14 cellular contexts compared by ENCODE assay signal in the genomic region with DNA sequence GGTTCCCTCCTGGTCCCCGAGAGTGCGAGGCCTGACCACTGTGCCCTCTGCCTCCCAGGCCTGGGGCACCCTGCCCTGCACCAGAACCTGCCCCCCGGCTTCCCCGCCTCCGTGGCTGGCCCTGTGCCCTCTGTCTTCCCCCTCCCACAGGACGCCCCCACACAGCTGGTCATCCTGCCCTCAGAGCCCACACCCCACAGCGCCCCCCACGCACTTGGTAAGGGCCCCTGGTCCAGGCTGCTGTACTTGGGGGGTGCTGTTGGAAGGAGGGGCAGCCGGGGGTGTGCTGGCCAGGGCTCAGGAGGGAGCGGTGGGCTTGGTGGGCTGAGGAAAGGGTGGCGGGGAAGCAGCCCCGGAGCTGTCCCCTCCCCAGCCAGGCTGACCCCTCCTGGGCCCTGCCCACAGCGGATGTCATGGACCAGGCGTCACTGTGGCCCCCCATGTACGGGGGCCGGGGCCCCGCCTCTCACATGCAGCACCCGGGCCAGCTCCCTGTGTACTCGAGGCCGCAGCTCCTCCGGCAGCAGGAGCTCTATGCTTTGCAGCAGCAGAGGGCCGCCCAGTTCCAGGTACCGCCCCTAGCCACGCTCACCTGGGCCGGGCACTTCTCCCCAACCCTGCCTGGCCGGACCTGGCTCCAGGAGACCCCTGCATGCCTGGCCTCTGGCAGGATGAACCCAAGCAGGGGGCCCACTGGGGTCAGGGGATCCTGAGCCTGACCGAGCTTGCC. TPM values are rescaled to one million over a fixed set of nuclear protein-coding genes. Genes with fewer than 3 reads are reported as not detected.
DNase-seq lines count a peak whose midpoint lies in the region; ATAC-seq and TF ChIP-seq lines count a peak whose summit lies in the region.
"Had no signal": no experiment of that assay in that cellular context is flagged by ENCODE, and none has a peak within 500 bp of the region (broad histone marks: within the 10 kb centered on the region; RNA-seq: fewer than 3 reads in every experiment).

No MANE protein-coding gene starts in this region.

- H3K4me1 Mint-ChIP-seq in GM23338 = no peaks in the 10 kb centered on the region
- no peaks in the 10 kb centered on the region for H3K4me1 Mint-ChIP-seq in activated CD4-positive, alpha-beta T cell treated with anti-CD3 and anti-CD28 coated beads, Interleukin-2, amount 10 ng/mL, durations not matched to agents 24 days and 14 days
- H3K4me1 Mint-ChIP-seq: B cell; CD4-positive, alpha-beta memory T cell had no signal

- peaks cover 5% of the 10 kb centered on the region; the same call in 1 of the 2 replicates for H3K4me1 ChIP-seq in GM23338 (ENCODE audit: insufficient read depth)
- H3K4me1 ChIP-seq in HEK293 (ENCODE audit: control insufficient read depth, insufficient read depth, low read length) = no peaks in the 10 kb centered on the region
- H3K4me1 ChIP-seq in neuronal stem cell (ENCODE audit: control insufficient read depth in 2 of 2, insufficient read depth in 1 of 2, low read depth in 1 of 2, low read length in 2 of 2) = peaks cover 6 to 8% of the 10 kb centered on the region in 2 donors

- H3F3A ChIP-seq in GM23338 (replicated peaks; ENCODE audit: low read depth) = no peaks in the 10 kb centered on the region

- TF ChIP-seq CTCF in GM23338 (conservative IDR thresholded peaks at IDR 0.05; ENCODE audit: low read depth in 2 of 2) = no peak
- no peak for TF ChIP-seq CTCF in HEK293 (tag by site-specific recombination; IDR thresholded peaks at IDR 0.05)

- H3K4me3 Mint-ChIP-seq in GM23338 = no peak overlapping the region
- no peak overlapping the region for H3K4me3 Mint-ChIP-seq in activated CD4-positive, alpha-beta T cell treated with anti-CD3 and anti-CD28 coated beads, Interleukin-2, amount 10 ng/mL, durations not matched to agents 24 days and 14 days
- H3K4me3 Mint-ChIP-seq: B cell; CD4-positive, alpha-beta memory T cell; H9; HFFc6 had no signal

- ATAC-seq in GM23338 (peak; percentile 42), esophagus mucosa (peak; percentile 2)
- ATAC-seq in activated naive CD4-positive, alpha-beta T cell treated with anti-CD3 and anti-CD28 coated beads, Interleukin-2, amount 50 U/mL, for 72 hours = no peak

- no peaks in the 10 kb centered on the region for H3K79me2 ChIP-seq in GM23338 (replicated peaks; ENCODE audit: insufficient read depth)

- no peak overlapping the region for H3K27ac ChIP-seq in GM23338 (ENCODE audit: low read depth)
- no peak overlapping the region for H3K27ac ChIP-seq in HEK293 (ENCODE audit: extremely low read depth, low read depth, low read length)
- no peak overlapping the region for H3K27ac ChIP-seq in neuronal stem cell (replicated peaks; ENCODE audit: low read length)
- H3K27ac ChIP-seq: C4-2B, GM23248 had no signal

- no peak overlapping the region for H3K27ac Mint-ChIP-seq in GM23338
- H3K27ac Mint-ChIP-seq in activated naive CD4-positive, alpha-beta T cell treated with anti-CD3 and anti-CD28 coated beads, Interleukin-2, amount 50 U/mL, for 72 hours = no peak overlapping the region
- no peak overlapping the region for H3K27ac Mint-ChIP-seq in activated CD4-positive, alpha-beta T cell treated with anti-CD3 and anti-CD28 coated beads, Interleukin-2, amount 10 ng/mL, durations not matched to agents 24 days and 14 days
- H3K27ac Mint-ChIP-seq: B cell; CD4-positive, alpha-beta memory T cell; HFFc6 had no signal

- peak overlapping the region; percentile 38 for H3K14ac ChIP-seq in neuronal stem cell (ENCODE audit: low read length)

- H2BK12ac ChIP-seq in neuronal stem cell (ENCODE audit: low read length) = no peak overlapping the region

- no peak for DNase-seq in GM23338 (ENCODE audit: low spot score)
- no peak for DNase-seq in neuronal stem cell (ENCODE audit: low spot score)
- DNase-seq in activated naive CD4-positive, alpha-beta T cell treated with anti-CD3 and anti-CD28 coated beads, Interleukin-2, amount 50 U/mL, for 72 hours (ENCODE audit: low spot score in 2 of 2) = no peak
- no peak for DNase-seq in GF-D8 (lab: John Stamatoyannopoulos, UW)
- no peak for DNase-seq in activated CD4-positive, alpha-beta T cell treated with anti-CD3 and anti-CD28 coated beads, Interleukin-2, amount 10 ng/mL, durations not matched to agents 24 days and 14 days
- DNase-seq: CD4-positive, alpha-beta memory T cell; DMS79; GM23248; HFFc6 had no signal

- no peak overlapping the region for H2BK120ac ChIP-seq in neuronal stem cell (ENCODE audit: low read depth, low read length)

- no CpG with 5 or more reads among the region's 27 CpGs for WGBS in neuronal stem cell (ENCODE audit: extremely low coverage in 2 of 2, insufficient read length in 2 of 2, insufficient replicate concordance in 1 of 2), 2 donors

- no peak overlapping the region for H2BK15ac ChIP-seq in neuronal stem cell (ENCODE audit: low read length)

- no peak overlapping the region for H3K4ac ChIP-seq in neuronal stem cell (ENCODE audit: low read length)

- H2BK5ac ChIP-seq in neuronal stem cell (ENCODE audit: low read length) = peak overlapping the region; percentile 39

- no peaks in the 10 kb centered on the region for H3K36me3 ChIP-seq in GM23338 (ENCODE audit: insufficient read depth)
- peaks cover 0 to 40% of the 10 kb centered on the region in 2 experiments; a peak in 1 of 3 replicates for H3K36me3 ChIP-seq in HEK293 (ENCODE audit: control insufficient read depth in 2 of 2, insufficient read depth in 1 of 2, low read length in 2 of 2)
- H3K36me3 ChIP-seq in neuronal stem cell (replicated peaks in 1 of 2; ENCODE audit: control insufficient read depth in 2 of 2, insufficient read depth in 2 of 2, low read length in 2 of 2) = peaks cover 7 to 47% of the 10 kb centered on the region in 2 donors

- no peaks in the 10 kb centered on the region for H4K20me1 ChIP-seq in GM23338 (replicated peaks; ENCODE audit: insufficient read depth)

- H3K79me1 ChIP-seq in neuronal stem cell (ENCODE audit: low read depth, low read length) = peaks cover 1% of the 10 kb centered on the region

- no peak overlapping the region for H2AK5ac ChIP-seq in neuronal stem cell (ENCODE audit: low read depth, low read length)

- H4K91ac ChIP-seq in neuronal stem cell (ENCODE audit: low read depth, low read length, poor library complexity) = no peak overlapping the region

- no peaks in the 10 kb centered on the region for H3K36me3 Mint-ChIP-seq in GM23338 (ENCODE audit: low read depth)
- no peaks in the 10 kb centered on the region for H3K36me3 Mint-ChIP-seq in activated naive CD4-positive, alpha-beta T cell treated with anti-CD3 and anti-CD28 coated beads, Interleukin-2, amount 50 U/mL, for 72 hours
- H3K36me3 Mint-ChIP-seq in activated CD4-positive, alpha-beta T cell treated with anti-CD3 and anti-CD28 coated beads, Interleukin-2, amount 10 ng/mL, durations not matched to agents 24 days and 14 days (ENCODE audit: low read depth) = no peaks in the 10 kb centered on the region
- H3K36me3 Mint-ChIP-seq: CD4-positive, alpha-beta memory T cell had no signal

- no peaks in the 10 kb centered on the region for H3K9me3 Mint-ChIP-seq in GM23338
- H3K9me3 Mint-ChIP-seq in activated naive CD4-positive, alpha-beta T cell treated with anti-CD3 and anti-CD28 coated beads, Interleukin-2, amount 50 U/mL, for 72 hours = no peaks in the 10 kb centered on the region
- no peaks in the 10 kb centered on the region for H3K9me3 Mint-ChIP-seq in activated CD4-positive, alpha-beta T cell treated with anti-CD3 and anti-CD28 coated beads, Interleukin-2, amount 10 ng/mL, durations not matched to agents 24 days and 14 days
- H3K9me3 Mint-ChIP-seq: CD4-positive, alpha-beta memory T cell; H9; HFFc6 had no signal

- H3K9ac ChIP-seq in neuronal stem cell (ENCODE audit: low read depth, low read length, poor library complexity) = no peak overlapping the region
- H3K9ac ChIP-seq: GM23248 had no signal

- H3K27me3 Mint-ChIP-seq in GM23338 (ENCODE audit: insufficient read depth, low read depth, poor library complexity) = peaks cover 10% of the 10 kb centered on the region
- no peaks in the 10 kb centered on the region for H3K27me3 Mint-ChIP-seq in activated CD4-positive, alpha-beta T cell treated with anti-CD3 and anti-CD28 coated beads, Interleukin-2, amount 10 ng/mL, durations not matched to agents 24 days and 14 days
- H3K27me3 Mint-ChIP-seq: B cell; CD4-positive, alpha-beta memory T cell had no signal

- CTCF ChIA-PET in HEK293 (lab: Yijun Ruan, JAX) = interaction anchor here (0.6 to 0.9 kb wide), 3 partner anchors 36 to 184 kb away, joined by 3 to 4 read pairs (median 4); no protein-coding TSS in a partner anchor

- no peak overlapping the region for H4K8ac ChIP-seq in neuronal stem cell (ENCODE audit: low read depth, low read length)

- H3K4me2 ChIP-seq in GM23338 (no peak overlapping the region), neuronal stem cell (ENCODE audit: insufficient read depth, low read length, poor library complexity, severe bottlenecking) (peak overlapping the region; percentile 11)

- H3K27me3 ChIP-seq in GM23338 (ENCODE audit: insufficient read depth) = no peaks in the 10 kb centered on the region
- H3K27me3 ChIP-seq in neuronal stem cell (ENCODE audit: control insufficient read depth in 3 of 3, insufficient read depth in 3 of 3, low read depth in 1 of 3, low read length in 3 of 3) = no peaks in the 10 kb centered on the region

- no peaks in the 10 kb centered on the region for H3K9me3 ChIP-seq in HEK293 (ENCODE audit: control insufficient read depth, insufficient read depth, low read depth, low read length)
- no peaks in the 10 kb centered on the region for H3K9me3 ChIP-seq in neuronal stem cell (replicated peaks in 1 of 2; ENCODE audit: control insufficient read depth in 2 of 2, insufficient read depth in 1 of 2, low read depth in 1 of 2, low read length in 2 of 2)

- intact Hi-C loops in activated CD4-positive, alpha-beta T cell treated with anti-CD3 and anti-CD28 coated beads, Interleukin-2, amount 10 ng/mL, durations not matched to agents 24 days and 14 days (cut with micrococcal nuclease) = no loop called here

- H2AFZ ChIP-seq in GM23338 = no peak overlapping the region
- no peak overlapping the region for H2AFZ ChIP-seq in neuronal stem cell (ENCODE audit: low read length)
- H2AFZ ChIP-seq: GM23248 had no signal

- POLR2A ChIA-PET in HEK293 (lab: Yijun Ruan, JAX) = interaction anchor here (0.6 kb wide), 1 partner anchor 22 kb away, joined by 3 read pairs; no protein-coding TSS in a partner anchor

- H3K4me3 ChIP-seq in GM23338 = no peak overlapping the region
- H3K4me3 ChIP-seq in HEK293 (ENCODE audit: low read depth, low read length) = no peak overlapping the region
- H3K4me3 ChIP-seq in neuronal stem cell (ENCODE audit: low read length in 2 of 2) = no peak overlapping the region
- H3K4me3 ChIP-seq: GM23248 had no signal

- peak overlapping the region; percentile 48 for H3K18ac ChIP-seq in neuronal stem cell (ENCODE audit: low read length)

- H3K23ac ChIP-seq in neuronal stem cell (ENCODE audit: low read depth, low read length, poor library complexity) = no peak overlapping the region

- no peaks in the 10 kb centered on the region for H3K9me2 ChIP-seq in GM23338 (ENCODE audit: insufficient read depth)

RNA-seq across cellular contexts. Expression of a gene that starts 49.5 kb away (rescaled TPM):
- total RNA-seq in GM23338 (2014; rRNA removed; shearing (Covaris generic)) = 1.1 and 1.8 TPM in 2 replicates
- 0.17 and 0.24 TPM in 2 replicates for polyA plus RNA-seq in GM23338 (2016; fragmentation: Nextera tagmentation; extraction: Ambion mirVana)
- 4.2 TPM for total RNA-seq in esophagus mucosa
- 15.9 TPM for polyA plus RNA-seq in neuronal stem cell (2013, experiment 1 of 2)
- 17.5 TPM for polyA plus RNA-seq in neuronal stem cell (2013, experiment 2 of 2)
- total RNA-seq in activated naive CD4-positive, alpha-beta T cell treated with anti-CD3 and anti-CD28 coated beads, Interleukin-2, amount 50 U/mL, for 72 hours = under 1 TPM in 1 of 2 donors, not detected in 1; 0.16 TPM
- total RNA-seq in activated CD4-positive, alpha-beta T cell treated with anti-CD3 and anti-CD28 coated beads, Interleukin-2, amount 10 ng/mL, durations not matched to agents 24 days and 14 days = 0.05 TPM in 1 of 2 replicates, not detected in the other
- total RNA-seq: CD4-positive, alpha-beta memory T cell had no signal
- polyA plus RNA-seq: CD4-positive, alpha-beta memory T cell had no signal

Comparison
In these comparisons a context has a peak if more than half of its experiments do, and no peak if none do; other contexts are left out.
1. ATAC-seq: peak in GM23338 (single experiment) and esophagus mucosa (single experiment); none in activated naive CD4-positive, alpha-beta T cell treated with anti-CD3 and anti-CD28 coated beads, Interleukin-2, amount 50 U/mL, for 72 hours (0 of 2).